ENCODE assay signal across 9 cellular contexts in genomic region chr3:9402410-9403228, GRCh38. TPM values are rescaled to one million over a fixed set of nuclear protein-coding genes. Genes with fewer than 3 reads are reported as not detected.
DNase-seq lines count a peak whose midpoint lies in the region; ATAC-seq and TF ChIP-seq lines count a peak whose summit lies in the region.
"Had no signal": no experiment of that assay in that cellular context is flagged by ENCODE, and none has a peak within 500 bp of the region (broad histone marks: within the 10 kb centered on the region; RNA-seq: fewer than 3 reads in every experiment).

No MANE protein-coding gene starts in this region.

- H3K27me3 ChIP-seq in heart right ventricle (no peaks in the 10 kb centered on the region), sigmoid colon (no peaks in the 10 kb centered on the region), lower lobe of right lung (ENCODE audit: low read depth) (no peaks in the 10 kb centered on the region)

- no peaks in the 10 kb centered on the region for H3K9me3 Mint-ChIP-seq in stimulated activated naive CD8-positive, alpha-beta T cell treated with anti-CD3 and anti-CD28 coated beads, Interleukin-15, Interleukin-2, amounts not matched to agents 100 ng/mL and 50 ng/mL, for 24 hours
- H3K9me3 Mint-ChIP-seq: dendritic cell treated with granulocyte-macrophage colony-stimulating factor and Interleukin-4, amounts not matched to agents 40 ng/mL and 50 ng/mL, for 4 days had no signal

- H3K36me3 Mint-ChIP-seq in stimulated activated naive CD8-positive, alpha-beta T cell treated with anti-CD3 and anti-CD28 coated beads, Interleukin-15, Interleukin-2, amounts not matched to agents 100 ng/mL and 50 ng/mL, for 24 hours (ENCODE audit: low read depth) = peaks cover 28% of the 10 kb centered on the region
- H3K36me3 Mint-ChIP-seq in T-helper 17 cell (ENCODE audit: low read depth) = peaks cover 6% of the 10 kb centered on the region

- 13 to 21% methylated on average over 3 of the region's 3 CpGs for WGBS in heart right ventricle, 2 donors
- 12 to 34% methylated on average over 3 of the region's 3 CpGs for WGBS in sigmoid colon, 2 donors

- H3K27ac ChIP-seq in heart right ventricle = peak overlapping the region in 7 of 10 donors; percentile 3 to 99 (median 34)
- peak overlapping the region; percentile 56 to 99 (median 98) for H3K27ac ChIP-seq in sigmoid colon
- no peak overlapping the region for H3K27ac ChIP-seq in lower lobe of right lung

- H3K4me3 Mint-ChIP-seq in stimulated activated naive CD8-positive, alpha-beta T cell treated with anti-CD3 and anti-CD28 coated beads, Interleukin-15, Interleukin-2, amounts not matched to agents 100 ng/mL and 50 ng/mL, for 24 hours = peak overlapping the region; percentile 14
- peak overlapping the region; percentile 56 for H3K4me3 Mint-ChIP-seq in T-helper 17 cell
- H3K4me3 Mint-ChIP-seq: dendritic cell treated with granulocyte-macrophage colony-stimulating factor and Interleukin-4, amounts not matched to agents 40 ng/mL and 50 ng/mL, for 4 days had no signal

- H3K4me1 Mint-ChIP-seq in stimulated activated naive CD8-positive, alpha-beta T cell treated with anti-CD3 and anti-CD28 coated beads, Interleukin-15, Interleukin-2, amounts not matched to agents 100 ng/mL and 50 ng/mL, for 24 hours (ENCODE audit: low read depth) = peaks cover 90% of the 10 kb centered on the region
- peaks cover 57% of the 10 kb centered on the region for H3K4me1 Mint-ChIP-seq in T-helper 17 cell

- no peaks in the 10 kb centered on the region for H3K9me3 ChIP-seq in T-helper 17 cell (ENCODE audit: control insufficient read depth, low read length, poor library complexity, severe bottlenecking)
- no peaks in the 10 kb centered on the region for H3K9me3 ChIP-seq in heart right ventricle
- H3K9me3 ChIP-seq in sigmoid colon = no peaks in the 10 kb centered on the region
- no peaks in the 10 kb centered on the region for H3K9me3 ChIP-seq in lower lobe of right lung

- peaks cover 12 to 92% (median 83%) of the 10 kb centered on the region in 9 donors for H3K4me1 ChIP-seq in heart right ventricle
- H3K4me1 ChIP-seq in sigmoid colon = peaks cover 0 to 89% (median 88%) of the 10 kb centered on the region in 4 donors
- H3K4me1 ChIP-seq in lower lobe of right lung = peaks cover 84% of the 10 kb centered on the region

- no peaks in the 10 kb centered on the region for H3K27me3 Mint-ChIP-seq in stimulated activated naive CD8-positive, alpha-beta T cell treated with anti-CD3 and anti-CD28 coated beads, Interleukin-15, Interleukin-2, amounts not matched to agents 100 ng/mL and 50 ng/mL, for 24 hours
- no peaks in the 10 kb centered on the region for H3K27me3 Mint-ChIP-seq in T-helper 17 cell
- H3K27me3 Mint-ChIP-seq: dendritic cell treated with granulocyte-macrophage colony-stimulating factor and Interleukin-4, amounts not matched to agents 40 ng/mL and 50 ng/mL, for 4 days had no signal

- no peak for ATAC-seq in stimulated activated naive CD8-positive, alpha-beta T cell treated with anti-CD3 and anti-CD28 coated beads, Interleukin-15, Interleukin-2, amounts not matched to agents 100 U/mL and 50 U/mL, for 24 hours
- ATAC-seq in T-helper 17 cell (no peak), heart right ventricle (no peak), lower lobe of right lung (no peak)

- TF ChIP-seq CTCF in heart right ventricle (IDR thresholded peaks at IDR 0.05) (no peak), sigmoid colon (IDR thresholded peaks at IDR 0.05) (no peak), lower lobe of right lung (IDR thresholded peaks at IDR 0.05) (no peak)

- no peak overlapping the region for H3K27ac Mint-ChIP-seq in stimulated activated naive CD8-positive, alpha-beta T cell treated with anti-CD3 and anti-CD28 coated beads, Interleukin-15, Interleukin-2, amounts not matched to agents 100 ng/mL and 50 ng/mL, for 24 hours
- peak overlapping the region; percentile 27 for H3K27ac Mint-ChIP-seq in T-helper 17 cell
- H3K27ac Mint-ChIP-seq: dendritic cell treated with granulocyte-macrophage colony-stimulating factor and Interleukin-4, amounts not matched to agents 40 ng/mL and 50 ng/mL, for 4 days had no signal

- intact Hi-C loops in heart right ventricle (cut with DNase I) (no loop called here), sigmoid colon (cut with DNase I) (no loop called here), lower lobe of right lung (cut with DNase I) (no loop called here)

- peak overlapping the region in 1 of 10 donors; percentile 16 for H3K4me3 ChIP-seq in heart right ventricle
- peak overlapping the region in 1 of 4 donors; percentile 14 for H3K4me3 ChIP-seq in sigmoid colon
- H3K4me3 ChIP-seq in lower lobe of right lung = no peak overlapping the region

- DNase-seq in stimulated activated naive CD8-positive, alpha-beta T cell treated with anti-CD3 and anti-CD28 coated beads, Interleukin-15, Interleukin-2, amounts not matched to agents 100 U/mL and 50 U/mL, for 24 hours = no peak
- DNase-seq in T-helper 17 cell = no peak
- peak in 1 of 2 donors; percentile 36 for DNase-seq in heart right ventricle
- DNase-seq in sigmoid colon = no peak
- no peak for DNase-seq in lower lobe of right lung
- no peak for DNase-seq in AG08396 (ENCODE audit: low spot score)
- DNase-seq in mesenteric fat pad (ENCODE audit: low spot score) = no peak

- TF ChIP-seq POLR2A in sigmoid colon (IDR thresholded peaks at IDR 0.05) = no peak

- no peak for TF ChIP-seq EP300 in sigmoid colon (IDR thresholded peaks at IDR 0.05)

- H3K36me3 ChIP-seq in heart right ventricle = no peaks in the 10 kb centered on the region
- H3K36me3 ChIP-seq in sigmoid colon = no peaks in the 10 kb centered on the region
- H3K36me3 ChIP-seq in lower lobe of right lung = no peaks in the 10 kb centered on the region

RNA-seq across cellular contexts. Expression of gene SETD5, which starts 5.2 kb away (rescaled TPM):
- total RNA-seq in T-helper 17 cell (100 to 1,000 TPM; 103 to 105 TPM), heart right ventricle (10 to 100 TPM; 45.0 to 64.7 (median 57.5) TPM), sigmoid colon (100 to 1,000 TPM in 1 of 4 donors, 10 to 100 TPM in 3; 69.9 to 149 (median 72.7) TPM), lower lobe of right lung (116 TPM), mesenteric fat pad (127 TPM)
- polyA plus RNA-seq in heart right ventricle (10 to 100 TPM; 10.8 to 42.7 TPM), sigmoid colon (10 to 100 TPM in 2 of 3 donors, 1 to 10 TPM in 1; 8.6 to 44.7 (median 10.2) TPM)

RNA-seq across cellular contexts. Expression of gene THUMPD3, which starts 39.8 kb away (rescaled TPM):
- total RNA-seq in T-helper 17 cell = 10 to 100 TPM; 36.9 to 50.3 TPM
- total RNA-seq in heart right ventricle = 10 to 100 TPM; 40.3 to 72.1 (median 52.5) TPM
- 10 to 100 TPM; 40.7 to 57.4 TPM for polyA plus RNA-seq in heart right ventricle
- 10 to 100 TPM; 20.5 to 38.5 (median 36.0) TPM for total RNA-seq in sigmoid colon
- 10 to 100 TPM; 15.6 to 30.9 (median 17.3) TPM for polyA plus RNA-seq in sigmoid colon
- total RNA-seq in lower lobe of right lung = 29.2 TPM
- total RNA-seq in mesenteric fat pad = 43.0 TPM
